17 cellular contexts compared by ENCODE assay signal in the genomic region with DNA sequence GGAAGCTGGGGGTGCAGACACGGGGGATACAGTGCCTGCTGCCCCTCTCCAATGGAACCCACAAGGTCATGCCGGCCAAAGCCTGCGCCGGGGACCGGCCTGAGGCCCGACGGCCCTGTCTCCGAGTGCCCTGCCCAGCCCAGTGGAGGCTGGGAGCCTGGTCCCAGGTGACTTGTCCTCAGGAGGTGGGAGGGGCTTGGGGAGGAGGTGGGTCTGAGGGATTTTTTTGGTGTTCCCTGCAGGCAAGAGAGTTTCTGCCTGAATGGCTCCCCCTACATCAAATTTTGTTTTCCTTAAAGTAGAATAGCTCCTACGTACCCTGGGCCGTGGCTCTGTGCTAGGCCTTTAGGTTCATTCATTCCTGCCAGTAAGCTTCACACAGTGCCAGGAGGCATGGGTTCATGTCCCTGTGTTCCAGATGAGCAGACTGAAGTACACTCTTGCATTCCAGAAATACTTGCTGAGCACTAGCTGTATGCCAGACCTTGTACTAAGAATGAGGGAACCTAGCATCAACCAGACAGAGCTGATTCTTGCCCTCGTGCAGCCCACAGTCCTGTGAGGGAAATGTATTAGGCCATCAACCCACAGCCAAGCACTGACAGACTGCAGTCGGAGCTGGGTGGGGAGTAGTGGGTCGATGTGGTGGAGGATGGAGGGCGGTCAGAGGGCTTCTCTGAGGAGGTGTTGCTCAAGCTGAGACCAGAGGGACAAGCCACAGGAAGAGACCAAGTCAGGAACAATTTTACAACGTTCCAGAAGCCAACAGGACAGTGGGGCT. TPM values are rescaled to one million over a fixed set of nuclear protein-coding genes. Genes with fewer than 3 reads are reported as not detected.
DNase-seq lines count a peak whose midpoint lies in the region; ATAC-seq and TF ChIP-seq lines count a peak whose summit lies in the region.
"Had no signal": no experiment of that assay in that cellular context is flagged by ENCODE, and none has a peak within 500 bp of the region (broad histone marks: within the 10 kb centered on the region; RNA-seq: fewer than 3 reads in every experiment).

No MANE protein-coding gene starts in this region.

- peak overlapping the region; percentile 36 for H3K27ac Mint-ChIP-seq in dendritic cell treated with granulocyte-macrophage colony-stimulating factor and Interleukin-4, amounts not matched to agents 40 ng/mL and 50 ng/mL, for 4 days
- H3K27ac Mint-ChIP-seq: activated CD4-positive, alpha-beta memory T cell treated with anti-CD3 and anti-CD28 coated beads for 36 hours had no signal

- peaks cover 51% of the 10 kb centered on the region for H3K4me1 Mint-ChIP-seq in dendritic cell treated with granulocyte-macrophage colony-stimulating factor and Interleukin-4, amounts not matched to agents 40 ng/mL and 50 ng/mL, for 4 days (ENCODE audit: low read depth)

- H2AFZ ChIP-seq in HCT116 (ENCODE audit: low read depth, low read length, poor library complexity, severe bottlenecking) = no peak overlapping the region

- no peaks in the 10 kb centered on the region for H4K20me1 ChIP-seq in HCT116 (ENCODE audit: insufficient read depth)

- no peak overlapping the region for H3K4me2 ChIP-seq in HCT116 (ENCODE audit: low read length)

- RAD21 ChIA-PET in HCT116 (lab: Charles Lee; ENCODE audit: low non-redundant PET in 1 of 2, low total read pairs in 2 of 2, uncharacterized antibody in 2 of 2, unreplicated experiment in 2 of 2) = no interaction called here

- peak; percentile 60 for ATAC-seq in HCT116
- no peak for ATAC-seq in GM19351 (IDR thresholded peaks at IDR 0.05; ENCODE audit: unreplicated experiment)
- no peak for ATAC-seq in GM18505 (IDR thresholded peaks at IDR 0.05; ENCODE audit: unreplicated experiment)
- ATAC-seq: foreskin keratinocyte, HepG2 had no signal

- TF ChIP-seq RAD21 in HCT116 (IDR thresholded peaks at IDR 0.05; ENCODE audit: low read depth) = no peak

- CTCF ChIA-PET in HCT116 (lab: Charles Lee) = no interaction called here

- H3K9me2 ChIP-seq in HCT116 (ENCODE audit: insufficient read depth) = no peaks in the 10 kb centered on the region

- TF ChIP-seq POLR2A in HCT116 (IDR thresholded peaks at IDR 0.05; ENCODE audit: borderline replicate concordance, extremely low read depth, insufficient read depth, insufficient read length) (no peak), thyroid gland (IDR thresholded peaks at IDR 0.05) (peak in 1 of 2 donors; percentile 49), GM18505 (IDR thresholded peaks at IDR 0.05; ENCODE audit: borderline replicate concordance, extremely low read depth, insufficient read depth, insufficient read length) (no peak)

- peaks cover 10% of the 10 kb centered on the region for H3K27me3 Mint-ChIP-seq in dendritic cell treated with granulocyte-macrophage colony-stimulating factor and Interleukin-4, amounts not matched to agents 40 ng/mL and 50 ng/mL, for 4 days
- H3K27me3 Mint-ChIP-seq: activated CD4-positive, alpha-beta memory T cell treated with anti-CD3 and anti-CD28 coated beads for 36 hours had no signal

- intact Hi-C loops in HCT116 (cut with micrococcal nuclease) (no loop called here), thyroid gland (cut with DNase I) (no loop called here)
- intact Hi-C loops in dendritic cell treated with granulocyte-macrophage colony-stimulating factor and Interleukin-4, amounts not matched to agents 40 ng/mL and 50 ng/mL, for 4 days (cut with micrococcal nuclease) = no loop called here

- H3K36me3 ChIP-seq in HCT116 (ENCODE audit: control insufficient read depth in 1 of 2, insufficient read depth in 2 of 2, low read length in 2 of 2) = peaks cover 0 to 2% of the 10 kb centered on the region in 2 experiments; a peak in 2 of 4 replicates
- H3K36me3 ChIP-seq in thyroid gland = no peaks in the 10 kb centered on the region
- H3K36me3 ChIP-seq: thoracic aorta had no signal

- H3K27ac ChIP-seq in HCT116 (ENCODE audit: low read depth, low read length) (no peak overlapping the region), thyroid gland (peak overlapping the region; percentile 77 to 97 (median 85))
- H3K27ac ChIP-seq: foreskin keratinocyte, SJCRH30, thoracic aorta had no signal

- H3K4me1 ChIP-seq in HCT116 (ENCODE audit: control insufficient read depth in 1 of 2, insufficient read depth in 2 of 2, low read length in 2 of 2) (peaks cover 15 to 53% of the 10 kb centered on the region in 2 experiments), thyroid gland (peaks cover 22 to 28% of the 10 kb centered on the region in 2 donors)
- H3K4me1 ChIP-seq: foreskin keratinocyte had no signal

- H3K9me3 ChIP-seq in HCT116 (ENCODE audit: control insufficient read depth in 1 of 2, insufficient read depth in 1 of 2, low read depth in 1 of 2, low read length in 2 of 2) (no peaks in the 10 kb centered on the region), thyroid gland (no peaks in the 10 kb centered on the region)
- H3K9me3 ChIP-seq: SJCRH30, thoracic aorta had no signal

- no peaks in the 10 kb centered on the region for H3K9me3 Mint-ChIP-seq in dendritic cell treated with granulocyte-macrophage colony-stimulating factor and Interleukin-4, amounts not matched to agents 40 ng/mL and 50 ng/mL, for 4 days
- H3K9me3 Mint-ChIP-seq: activated CD4-positive, alpha-beta memory T cell treated with anti-CD3 and anti-CD28 coated beads for 36 hours had no signal

- H3K36me3 Mint-ChIP-seq in dendritic cell treated with granulocyte-macrophage colony-stimulating factor and Interleukin-4, amounts not matched to agents 40 ng/mL and 50 ng/mL, for 4 days (ENCODE audit: low read depth) = peaks cover 71% of the 10 kb centered on the region
- H3K36me3 Mint-ChIP-seq: activated CD4-positive, alpha-beta memory T cell treated with anti-CD3 and anti-CD28 coated beads for 36 hours had no signal

- H3K4me3 Mint-ChIP-seq in dendritic cell treated with granulocyte-macrophage colony-stimulating factor and Interleukin-4, amounts not matched to agents 40 ng/mL and 50 ng/mL, for 4 days = no peak overlapping the region
- H3K4me3 Mint-ChIP-seq: activated CD4-positive, alpha-beta memory T cell treated with anti-CD3 and anti-CD28 coated beads for 36 hours had no signal

- WGBS in thyroid gland, 2 donors = 53 to 56% methylated on average over 8 to 15 of the region's 15 CpGs

- no peaks in the 10 kb centered on the region for H3K79me2 ChIP-seq in HCT116 (ENCODE audit: insufficient read depth, low read length)

- no peak overlapping the region for H3K9ac ChIP-seq in HCT116 (ENCODE audit: low read length)

- H3K27me3 ChIP-seq in HCT116 (ENCODE audit: insufficient read depth, low read length) = no peaks in the 10 kb centered on the region
- H3K27me3 ChIP-seq in thyroid gland = no peaks in the 10 kb centered on the region
- H3K27me3 ChIP-seq: SJCRH30 had no signal

- POLR2A ChIA-PET in HCT116 (lab: Charles Lee) = no interaction called here

- DNase-seq in HCT116 (ENCODE audit: low read depth, low spot score) = no peak
- peak; percentile 81 for DNase-seq in islet precursor cell
- DNase-seq in thyroid gland = peak; percentile 80 to 88
- DNase-seq in NCI-H2227 treated with DMSO at 0.1 percent for 48 hours (lab: John Stamatoyannopoulos, UW) = no peak
- DNase-seq: activated CD4-positive, alpha-beta memory T cell treated with anti-CD3 and anti-CD28 coated beads for 36 hours; activated effector memory CD4-positive, alpha-beta T cell treated with Interleukin-2 at 50 U/mL for 16 hours; foreskin keratinocyte; NCI-H345; SJCRH30; stimulated activated CD4-positive, alpha-beta T cell treated with anti-CD3 and anti-CD28 coated beads, Interleukin-2, amount 100 ng/mL, for 24 hours had no signal

- no peak overlapping the region for H3K4me3 ChIP-seq in HCT116 (replicated peaks in 1 of 2; ENCODE audit: low read depth in 1 of 2, low read length in 2 of 2)
- no peak overlapping the region for H3K4me3 ChIP-seq in thyroid gland (replicated peaks in 1 of 3)
- H3K4me3 ChIP-seq: SJCRH30, thoracic aorta had no signal

- BruUV-seq in HCT116 (replicated peaks; lab: Mats Ljungman, UMichigan) = no TSS peak

- TF ChIP-seq CTCF in HCT116 (IDR thresholded peaks at IDR 0.05 in 2 of 3, conservative IDR thresholded peaks at IDR 0.05 in 1 of 3; ENCODE audit: borderline replicate concordance in 1 of 3, insufficient read depth in 1 of 3, low read depth in 2 of 3, low read length in 2 of 3) (no peak), thyroid gland (IDR thresholded peaks at IDR 0.05) (peak in 1 of 6 experiments; percentile 6)

TF ChIP-seq in HCT116, 20 proteins besides CTCF, POLR2A, EP300 and RAD21 (continues in another document):
- TF ChIP-seq YY1 (IDR thresholded peaks at IDR 0.05; ENCODE audit: extremely low read depth, insufficient replicate concordance, low read depth, low read length) = no peak
- no peak for TF ChIP-seq SRF (IDR thresholded peaks at IDR 0.05; ENCODE audit: low read depth)
- no peak for TF ChIP-seq CEBPB (IDR thresholded peaks at IDR 0.05; ENCODE audit: low read depth)
- no peak for TF ChIP-seq ZNF274 (IDR thresholded peaks at IDR 0.05; ENCODE audit: low read depth, low read length)
- no peak for TF ChIP-seq TCF7L2 (IDR thresholded peaks at IDR 0.05; ENCODE audit: borderline replicate concordance, extremely low read depth, insufficient read depth, insufficient read length)
- no peak for TF ChIP-seq SP1 (IDR thresholded peaks at IDR 0.05; ENCODE audit: low read depth)
- no peak for TF ChIP-seq EGR1 (IDR thresholded peaks at IDR 0.05; ENCODE audit: low read depth)
- TF ChIP-seq FOSL1 (IDR thresholded peaks at IDR 0.05; ENCODE audit: low read depth) = no peak
- TF ChIP-seq ATF3 (IDR thresholded peaks at IDR 0.05) = no peak
- no peak for TF ChIP-seq POLR2AphosphoS5 (IDR thresholded peaks at IDR 0.05; ENCODE audit: low read depth, low read length)

RNA-seq across cellular contexts. Expression of gene TBATA, which starts 31.1 kb away (rescaled TPM):
- total RNA-seq in HCT116 (2021; ENCODE audit: unreplicated experiment) (not detected), thyroid gland (not detected)
- polyA plus RNA-seq in HCT116 (2012) = 0.05 TPM in 1 of 2 replicates, not detected in the other
- total RNA-seq: activated CD4-positive, alpha-beta memory T cell treated with anti-CD3 and anti-CD28 coated beads for 36 hours; aorta; foreskin keratinocyte; HepG2; SJCRH30; thoracic aorta had no signal
- polyA plus RNA-seq: aorta, foreskin keratinocyte, HepG2, keratinocyte had no signal

Comparison
In these comparisons a context has a peak if more than half of its experiments do, and no peak if none do; other contexts are left out.
1. DNase-seq: peak in islet precursor cell (single experiment) and thyroid gland (2 of 2); none in HCT116 (single experiment) and NCI-H2227 treated with DMSO at 0.1 percent for 48 hours (single experiment).